Comparison of ENCODE assay signal across 9 cellular contexts in genomic region chr11:47409440-47410403, GRCh38. TPM values are rescaled to one million over a fixed set of nuclear protein-coding genes. Genes with fewer than 3 reads are reported as not detected.
DNase-seq lines count a peak whose midpoint lies in the region; ATAC-seq and TF ChIP-seq lines count a peak whose summit lies in the region.
"Had no signal": no experiment of that assay in that cellular context is flagged by ENCODE, and none has a peak within 500 bp of the region (broad histone marks: within the 10 kb centered on the region; RNA-seq: fewer than 3 reads in every experiment).

No MANE protein-coding gene starts in this region.

- TF ChIP-seq POLR2A in body of pancreas (IDR thresholded peaks at IDR 0.05): no peak
- no peak for TF ChIP-seq POLR2A in vagina (IDR thresholded peaks at IDR 0.05)

- H3K79me1 ChIP-seq in mesendoderm (ENCODE audit: low read length): peaks cover 4% of the 10 kb centered on the region

- no peak overlapping the region for H3K23ac ChIP-seq in mesendoderm (ENCODE audit: low read length)

- peak overlapping the region in 9 of 10 donors; percentile 91 to 98 (median 94) for H3K27ac ChIP-seq in heart right ventricle
- peak overlapping the region; percentile 62 to 90 (median 77) for H3K27ac ChIP-seq in body of pancreas
- no peak overlapping the region for H3K27ac ChIP-seq in mesendoderm (ENCODE audit: low read depth, low read length)
- H3K27ac ChIP-seq in vagina: peak overlapping the region; percentile 89

- no peak overlapping the region for H2BK5ac ChIP-seq in mesendoderm (ENCODE audit: low read length)

- WGBS in heart right ventricle, 2 donors: 64 to 71% methylated on average over 32 of the region's 32 CpGs
- 57 to 80% methylated on average over 16 to 30 of the region's 32 CpGs for WGBS in body of pancreas, 2 donors
- no CpG with 5 or more reads among the region's 32 CpGs for WGBS in mesendoderm (ENCODE audit: extremely low coverage, insufficient coverage, low lambda C conversion rate)

- peak overlapping the region; percentile 100 for H3K56ac ChIP-seq in mesendoderm (ENCODE audit: low read length)

- no peak overlapping the region for H2BK120ac ChIP-seq in mesendoderm (ENCODE audit: low read depth, low read length)

- H3K4me1 ChIP-seq in heart right ventricle (peaks cover 11 to 59% (median 42%) of the 10 kb centered on the region in 9 donors), body of pancreas (peaks cover 28% of the 10 kb centered on the region), mesendoderm (ENCODE audit: control insufficient read depth, low read depth, low read length) (peaks cover 5% of the 10 kb centered on the region), vagina (peaks cover 37% of the 10 kb centered on the region)

- intact Hi-C loops in heart right ventricle (cut with DNase I): loop anchor here in 6 of 10 donors (2.0 to 5.0 kb wide), 4 partner anchors 17 to 232 kb away; partner anchors contain the start of genes PSMC3 (in 2 of the 6) and ARFGAP2 (in 1 of the 6)
- intact Hi-C loops in left cardiac atrium (cut with DNase I): no loop called here
- intact Hi-C loops in body of pancreas (cut with DNase I): no loop called here
- intact Hi-C loops in vagina (cut with DNase I): no loop called here

- H3K9me3 ChIP-seq in heart right ventricle (no peaks in the 10 kb centered on the region), body of pancreas (no peaks in the 10 kb centered on the region), vagina (no peaks in the 10 kb centered on the region)

- H3K9ac ChIP-seq in mesendoderm (ENCODE audit: low read length): peak overlapping the region; percentile 98

- no peak overlapping the region for H3K4me2 ChIP-seq in mesendoderm (ENCODE audit: low read length)

- ATAC-seq in heart right ventricle (peak in 2 of 8 donors; percentile 3), left cardiac atrium (no peak), body of pancreas (no peak), HG02678 (IDR thresholded peaks at IDR 0.05; ENCODE audit: unreplicated experiment) (no peak)

- no peaks in the 10 kb centered on the region for H3K27me3 ChIP-seq in heart right ventricle
- H3K27me3 ChIP-seq in body of pancreas: no peaks in the 10 kb centered on the region
- no peaks in the 10 kb centered on the region for H3K27me3 ChIP-seq in mesendoderm (ENCODE audit: insufficient read depth, low read length, poor library complexity)
- no peaks in the 10 kb centered on the region for H3K27me3 ChIP-seq in vagina

- H3K18ac ChIP-seq in mesendoderm (ENCODE audit: low read length): no peak overlapping the region

- H3K36me3 ChIP-seq in heart right ventricle: peaks cover 0 to 46% (median 17%) of the 10 kb centered on the region in 9 donors
- no peaks in the 10 kb centered on the region for H3K36me3 ChIP-seq in body of pancreas (replicated peaks in 1 of 2; ENCODE audit: insufficient read depth in 1 of 2, low read depth in 2 of 2)
- no peaks in the 10 kb centered on the region for H3K36me3 ChIP-seq in mesendoderm (ENCODE audit: control insufficient read depth, insufficient read depth, low read length)
- peaks cover 0 to 30% of the 10 kb centered on the region in 2 donors for H3K36me3 ChIP-seq in vagina

- TF ChIP-seq CTCF in heart right ventricle (IDR thresholded peaks at IDR 0.05) (no peak), body of pancreas (IDR thresholded peaks at IDR 0.05) (no peak), vagina (IDR thresholded peaks at IDR 0.05) (no peak)

- H4K8ac ChIP-seq in mesendoderm (ENCODE audit: low read depth, low read length): no peak overlapping the region

- no peaks in the 10 kb centered on the region for H3K79me2 ChIP-seq in mesendoderm (ENCODE audit: control insufficient read depth, insufficient read depth, low read length)

- no peak overlapping the region for H4K5ac ChIP-seq in mesendoderm (ENCODE audit: low read length)

- no peak overlapping the region for H2BK15ac ChIP-seq in mesendoderm (replicated peaks; ENCODE audit: low read depth)

- no peak overlapping the region for H3K4ac ChIP-seq in mesendoderm (ENCODE audit: low read depth, low read length)

- no peak for DNase-seq in heart right ventricle
- DNase-seq in left cardiac atrium: no peak
- DNase-seq in body of pancreas: no peak
- no peak for DNase-seq in mesendoderm
- DNase-seq in vagina (ENCODE audit: extremely low spot score in 2 of 2): no peak
- no peak for DNase-seq in NCI-H524 treated with DMSO at 0.1 percent for 48 hours (lab: John Stamatoyannopoulos, UW)
- DNase-seq in occipital lobe (lab: John Stamatoyannopoulos, UW): no peak

- no peak overlapping the region for H2AK5ac ChIP-seq in mesendoderm (ENCODE audit: low read length)

- H3K4me3 ChIP-seq in heart right ventricle (peak overlapping the region; percentile 59 to 86 (median 77)), body of pancreas (peak overlapping the region in 1 of 2 donors; percentile 63), mesendoderm (ENCODE audit: low read length) (no peak overlapping the region), vagina (peak overlapping the region; percentile 62 to 87)

RNA-seq across cellular contexts. Expression of gene SLC39A13, which starts 1.3 kb away (rescaled TPM):
- 10 to 100 TPM; 31.1 to 54.5 (median 40.8) TPM for total RNA-seq in heart right ventricle
- 10 to 100 TPM; 62.3 to 86.4 TPM for polyA plus RNA-seq in heart right ventricle
- total RNA-seq in left cardiac atrium: 10 to 100 TPM; 35.5 to 53.4 TPM
- total RNA-seq in body of pancreas: 10 to 100 TPM; 54.7 TPM
- polyA plus RNA-seq in mesendoderm (2013, experiment 1 of 2): 10.9 TPM
- polyA plus RNA-seq in mesendoderm (2013, experiment 2 of 2): 11.3 TPM
- 53.5 TPM for total RNA-seq in vagina
- total RNA-seq in occipital lobe: 8.9 TPM

RNA-seq across cellular contexts. Expression of gene PSMC3, which starts 16.5 kb away (rescaled TPM):
- total RNA-seq in heart right ventricle: 100 to 1,000 TPM; 129 to 171 (median 140) TPM
- polyA plus RNA-seq in heart right ventricle: 100 to 1,000 TPM; 184 to 272 TPM
- 100 to 1,000 TPM; 133 to 154 TPM for total RNA-seq in left cardiac atrium
- 10 to 100 TPM; 43.8 to 62.8 TPM for total RNA-seq in body of pancreas
- polyA plus RNA-seq in mesendoderm (2013, experiment 1 of 2): 136 TPM
- polyA plus RNA-seq in mesendoderm (2013, experiment 2 of 2): 143 TPM
- 89.6 TPM for total RNA-seq in vagina
- total RNA-seq in occipital lobe: 69.1 TPM

RNA-seq across cellular contexts. Expression of gene SPI1, which starts 31.4 kb away (rescaled TPM):
- total RNA-seq in heart right ventricle (10 to 100 TPM in 3 of 10 donors, 1 to 10 TPM in 7; 3.4 to 38.9 (median 6.7) TPM), left cardiac atrium (10 to 100 TPM; 19.5 to 31.4 TPM), body of pancreas (10 to 100 TPM in 1 of 2 donors, 1 to 10 TPM in 1; 7.5 to 10.9 TPM), vagina (15.5 TPM), occipital lobe (0.78 TPM)
- polyA plus RNA-seq in heart right ventricle: 10 to 100 TPM in 1 of 2 donors, 1 to 10 TPM in 1; 6.7 to 10.2 TPM
- polyA plus RNA-seq in mesendoderm (2013, experiment 1 of 2): 0.70 TPM
- 0.63 TPM for polyA plus RNA-seq in mesendoderm (2013, experiment 2 of 2)
- total RNA-seq: SK-MEL-5 had no signal

RNA-seq across cellular contexts. Expression of gene RAPSN, which starts 39.2 kb away (rescaled TPM):
- total RNA-seq in heart right ventricle (10 to 100 TPM in 1 of 10 donors, 1 to 10 TPM in 9; 2.9 to 10.2 (median 4.0) TPM), left cardiac atrium (not detected), body of pancreas (not detected), vagina (not detected), occipital lobe (not detected)
- polyA plus RNA-seq in heart right ventricle: 1 to 10 TPM in 1 of 2 donors, under 1 TPM in 1; 0.33 to 6.2 TPM
- 0.14 TPM for polyA plus RNA-seq in mesendoderm (2013, experiment 1 of 2)
- 0.28 TPM for polyA plus RNA-seq in mesendoderm (2013, experiment 2 of 2)
- total RNA-seq: SK-MEL-5 had no signal

RNA-seq across cellular contexts. Expression of gene MYBPC3, which starts 57.2 kb away (rescaled TPM):
- total RNA-seq in heart right ventricle (1,000 to 10,000 TPM; 1,404 to 3,138 (median 2,490) TPM), left cardiac atrium (1,000 to 10,000 TPM in 1 of 2 donors, 100 to 1,000 TPM in 1; 966 to 1,049 TPM), body of pancreas (not detected), vagina (not detected), occipital lobe (not detected)
- 1,000 to 10,000 TPM in 1 of 2 donors, 100 to 1,000 TPM in 1; 484 to 2,250 TPM for polyA plus RNA-seq in heart right ventricle
- polyA plus RNA-seq in mesendoderm (2013, experiment 1 of 2): not detected
- not detected for polyA plus RNA-seq in mesendoderm (2013, experiment 2 of 2)
- total RNA-seq: SK-MEL-5 had no signal

Comparison
In these comparisons a context has a peak if more than half of its experiments do, and no peak if none do; other contexts are left out.
1. intact Hi-C loops: an anchor here in heart right ventricle (2.0 to 5.0 kb wide); none called in left cardiac atrium, body of pancreas and vagina.